Comparison of ENCODE assay signal across 19 cellular contexts in genomic region chr14:94376976-94377865, GRCh38. TPM values are rescaled to one million over a fixed set of nuclear protein-coding genes. Genes with fewer than 3 reads are reported as not detected.
"Had no signal": no experiment of that assay in that cellular context is flagged by ENCODE, and none has a peak within 500 bp of the region (broad histone marks: within the 10 kb centered on the region; RNA-seq: fewer than 3 reads in every experiment).

No MANE protein-coding gene starts in this region.

- H3K27me3 ChIP-seq: ascending aorta, breast epithelium, gastrocnemius medialis, suprapubic skin had no signal

- H3K36me3 ChIP-seq: ascending aorta, breast epithelium, gastrocnemius medialis, suprapubic skin had no signal

- H3K9me3 Mint-ChIP-seq: immature natural killer cell, type B pancreatic cell had no signal

- H3K4me1 ChIP-seq: ascending aorta, breast epithelium, gastrocnemius medialis, heart left ventricle, suprapubic skin had no signal

- H3K36me3 Mint-ChIP-seq: immature natural killer cell, type B pancreatic cell had no signal

- DNase-seq: activated CD4-positive, alpha-beta T cell treated with anti-CD3 and anti-CD28 coated beads, Interleukin-2, amount 50 U/mL, for 4 hours; activated naive CD4-positive, alpha-beta T cell treated with Interleukin-2 at 50 U/mL for 16 hours; erythroblast; gastrocnemius medialis; heart left ventricle; immature natural killer cell; SIG-M5; stimulated activated CD4-positive, alpha-beta T cell treated with anti-CD3 and anti-CD28 coated beads, Interleukin-15, amount 100 ng/mL, for 24 hours; stimulated activated CD4-positive, alpha-beta T cell treated with anti-CD3 and anti-CD28 coated beads, Interleukin-4, amount 100 ng/mL, for 24 hours; stimulated activated naive CD8-positive, alpha-beta T cell treated with anti-CD3 and anti-CD28 coated beads, Interleukin-15, Interleukin-2, amounts not matched to agents 100 U/mL and 50 U/mL, for 24 hours; T-helper 17 cell had no signal

- H3K27ac Mint-ChIP-seq: immature natural killer cell, T-helper 17 cell, type B pancreatic cell had no signal

- H3K4me3 ChIP-seq: ascending aorta, breast epithelium, gastrocnemius medialis, heart left ventricle, skin epidermis, suprapubic skin had no signal

- H3K27me3 Mint-ChIP-seq: type B pancreatic cell had no signal

- H3K4me1 Mint-ChIP-seq: immature natural killer cell had no signal

- H3K27ac ChIP-seq: ascending aorta, breast epithelium, gastrocnemius medialis, heart left ventricle, skin epidermis, suprapubic skin had no signal

- H3K9me3 ChIP-seq: ascending aorta, breast epithelium, gastrocnemius medialis, heart left ventricle, suprapubic skin had no signal

- H3K4me3 Mint-ChIP-seq: immature natural killer cell, T-helper 17 cell, type B pancreatic cell had no signal

RNA-seq across cellular contexts. Expression of gene SERPINA2, which starts 10.7 kb away (rescaled TPM):
- total RNA-seq: ascending aorta, breast epithelium, chondrocyte, dermis microvascular lymphatic vessel endothelial cell, gastrocnemius medialis, heart left ventricle, lung microvascular endothelial cell, suprapubic skin, T-helper 17 cell had no signal
- polyA plus RNA-seq: heart left ventricle, immature natural killer cell had no signal

RNA-seq across cellular contexts. Expression of gene SERPINA1, which starts 11.2 kb away (rescaled TPM):
- total RNA-seq: dermis microvascular lymphatic vessel endothelial cell, lung microvascular endothelial cell had no signal

RNA-seq across cellular contexts. Expression of gene SERPINA6, which starts 54.1 kb away (rescaled TPM):
- total RNA-seq: ascending aorta, chondrocyte, dermis microvascular lymphatic vessel endothelial cell, heart left ventricle, lung microvascular endothelial cell, T-helper 17 cell had no signal
- polyA plus RNA-seq: heart left ventricle, immature natural killer cell had no signal
